ENCODE assay signal across 11 cellular contexts in the genomic region with DNA sequence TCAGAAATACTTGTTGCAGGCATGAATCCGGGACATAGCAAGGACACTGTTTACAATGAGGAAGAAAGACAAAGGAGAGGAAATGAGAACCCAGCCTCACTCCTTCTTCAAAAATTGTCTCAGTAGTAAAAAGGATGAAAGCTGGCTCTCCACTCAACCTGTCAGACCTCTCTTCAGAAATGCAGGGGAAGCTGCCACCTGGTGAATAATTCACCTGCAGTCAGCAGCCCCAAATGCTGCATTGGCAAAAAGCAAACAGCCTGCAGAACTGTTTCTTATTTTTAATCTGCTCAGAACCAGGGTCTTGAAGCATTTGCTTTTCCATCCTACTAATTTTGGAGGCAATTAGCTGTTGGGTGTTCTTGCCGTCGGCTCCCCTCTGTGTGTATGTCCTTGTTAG.
"Had no signal": no experiment of that assay in that cellular context is flagged by ENCODE, and none has a peak within 500 bp of the region (broad histone marks: within the 10 kb centered on the region; RNA-seq: fewer than 3 reads in every experiment).

No MANE protein-coding gene starts in this region.

- H3K4me3 ChIP-seq: ascending aorta, gastrocnemius medialis had no signal

- H3K27me3 ChIP-seq: ascending aorta, gastrocnemius medialis had no signal

- DNase-seq: activated CD4-positive, alpha-beta T cell treated with anti-CD3 and anti-CD28 coated beads, Interleukin-2, amount 10 ng/mL, durations not matched to agents 24 days and 14 days; activated naive CD4-positive, alpha-beta T cell treated with Interleukin-2 at 50 U/mL for 16 hours; activated naive CD8-positive, alpha-beta T cell treated with anti-CD3 and anti-CD28 coated beads, Interleukin-2, amount 50 U/mL, for 24 hours; gastrocnemius medialis; right cardiac atrium; stimulated activated CD4-positive, alpha-beta T cell treated with anti-CD3 and anti-CD28 coated beads, Interleukin-2, amount 100 ng/mL, for 24 hours; stimulated activated naive CD4-positive, alpha-beta T cell; trophoblast cell had no signal

- ATAC-seq: gastrocnemius medialis, right cardiac atrium, WTC11 had no signal

- H3K27ac ChIP-seq: ascending aorta, gastrocnemius medialis had no signal

- FAIRE-seq: endothelial cell of umbilical vein had no signal

- H3K36me3 ChIP-seq: ascending aorta, gastrocnemius medialis had no signal

- H3K4me1 ChIP-seq: ascending aorta, gastrocnemius medialis had no signal

- H3K9me3 ChIP-seq: ascending aorta, gastrocnemius medialis had no signal
